ENCODE assay signal across 1 cellular context in genomic region chr10:110387983-110388681, GRCh38.
TF ChIP-seq lines count a peak whose summit lies in the region.

No MANE protein-coding gene starts in this region.

TF ChIP-seq in GM23338, 12 proteins besides CTCF, POLR2A, EP300 and RAD21 (continued from another document):
- TF ChIP-seq REST (IDR thresholded peaks at IDR 0.05; ENCODE audit: unreplicated experiment), result no peak
- no peak for TF ChIP-seq POLR2AphosphoS5 (IDR thresholded peaks at IDR 0.05; ENCODE audit: low read depth)
- TF ChIP-seq NANOG (IDR thresholded peaks at IDR 0.05; ENCODE audit: borderline replicate concordance), result no peak
- no peak for TF ChIP-seq CREB1 (CRISPR knock-in tag; IDR thresholded peaks at IDR 0.05; ENCODE audit: low read depth)
